In genomic region chr18:22879279-22879678, GRCh38 we compare ENCODE assay signal across 17 cellular contexts.
DNase-seq lines count a peak whose midpoint lies in the region; ATAC-seq lines count a peak whose summit lies in the region.
"Had no signal": no experiment of that assay in that cellular context is flagged by ENCODE, and none has a peak within 500 bp of the region (broad histone marks: within the 10 kb centered on the region; RNA-seq: fewer than 3 reads in every experiment).

No MANE protein-coding gene starts in this region.

- H3K4me3 Mint-ChIP-seq in stimulated activated effector memory CD8-positive, alpha-beta T cell treated with anti-CD3 and anti-CD28 coated beads, Interleukin-12 subunit alpha, Interleukin-12 subunit beta, amount 100 ng/mL, for 72 hours: no peak overlapping the region
- H3K4me3 Mint-ChIP-seq: CD14-positive monocyte; CD4-positive, alpha-beta memory T cell; GM23338; HFFc6; IgD-negative memory B cell had no signal

- H3K4me1 Mint-ChIP-seq in stimulated activated effector memory CD8-positive, alpha-beta T cell treated with anti-CD3 and anti-CD28 coated beads, Interleukin-12 subunit alpha, Interleukin-12 subunit beta, amount 100 ng/mL, for 72 hours: no peaks in the 10 kb centered on the region
- H3K4me1 Mint-ChIP-seq: CD14-positive monocyte; CD4-positive, alpha-beta memory T cell had no signal

- H3K36me3 Mint-ChIP-seq in stimulated activated effector memory CD8-positive, alpha-beta T cell treated with anti-CD3 and anti-CD28 coated beads, Interleukin-12 subunit alpha, Interleukin-12 subunit beta, amount 100 ng/mL, for 72 hours: no peaks in the 10 kb centered on the region
- H3K36me3 Mint-ChIP-seq: CD14-positive monocyte; CD4-positive, alpha-beta memory T cell; IgD-negative memory B cell had no signal

- ATAC-seq in stimulated activated effector memory CD8-positive, alpha-beta T cell treated with anti-CD3 and anti-CD28 coated beads, Interleukin-12 subunit alpha, Interleukin-12 subunit beta, amount 100 ng/mL, for 72 hours: no peak
- ATAC-seq: GM23338, HCT116, HepG2 had no signal

- peak; percentile 14 for DNase-seq in DMS79 treated with DMSO at 0.1 percent for 48 hours (lab: John Stamatoyannopoulos, UW)
- DNase-seq in DMS79 (lab: John Stamatoyannopoulos, UW): no peak
- peak; percentile 54 to 61 for DNase-seq in NCI-H526 (lab: John Stamatoyannopoulos, UW)
- peak; percentile 7 for DNase-seq in NCI-H748 treated with DMSO at 0.1 percent for 48 hours (lab: John Stamatoyannopoulos, UW)
- DNase-seq in 8988T: no peak
- DNase-seq in DMS153 (lab: John Stamatoyannopoulos, UW): no peak
- no peak for DNase-seq in stimulated activated effector memory CD8-positive, alpha-beta T cell treated with anti-CD3 and anti-CD28 coated beads, Interleukin-12 subunit alpha, Interleukin-12 subunit beta, amount 100 ng/mL, for 72 hours (ENCODE audit: low spot score in 2 of 2)
- DNase-seq: CD4-positive, alpha-beta memory T cell; DMS53; GDM1; HFFc6; KBM-7 had no signal

- H3K9me3 Mint-ChIP-seq in stimulated activated effector memory CD8-positive, alpha-beta T cell treated with anti-CD3 and anti-CD28 coated beads, Interleukin-12 subunit alpha, Interleukin-12 subunit beta, amount 100 ng/mL, for 72 hours: no peaks in the 10 kb centered on the region
- H3K9me3 Mint-ChIP-seq: CD14-positive monocyte; CD4-positive, alpha-beta memory T cell; HFFc6; IgD-negative memory B cell had no signal

- no peak overlapping the region for H3K27ac Mint-ChIP-seq in stimulated activated effector memory CD8-positive, alpha-beta T cell treated with anti-CD3 and anti-CD28 coated beads, Interleukin-12 subunit alpha, Interleukin-12 subunit beta, amount 100 ng/mL, for 72 hours
- H3K27ac Mint-ChIP-seq: CD14-positive monocyte; CD4-positive, alpha-beta memory T cell; GM23338; HFFc6; IgD-negative memory B cell had no signal

Comparison
In these comparisons a context has a peak if more than half of its experiments do, and no peak if none do; other contexts are left out.
1. DNase-seq: peak in DMS79 treated with DMSO at 0.1 percent for 48 hours (single experiment), NCI-H526 (2 of 2) and NCI-H748 treated with DMSO at 0.1 percent for 48 hours (single experiment); none in DMS79 (single experiment), 8988T (single experiment), DMS153 (single experiment) and stimulated activated effector memory CD8-positive, alpha-beta T cell treated with anti-CD3 and anti-CD28 coated beads, Interleukin-12 subunit alpha, Interleukin-12 subunit beta, amount 100 ng/mL, for 72 hours (0 of 2).